In the genomic region with DNA sequence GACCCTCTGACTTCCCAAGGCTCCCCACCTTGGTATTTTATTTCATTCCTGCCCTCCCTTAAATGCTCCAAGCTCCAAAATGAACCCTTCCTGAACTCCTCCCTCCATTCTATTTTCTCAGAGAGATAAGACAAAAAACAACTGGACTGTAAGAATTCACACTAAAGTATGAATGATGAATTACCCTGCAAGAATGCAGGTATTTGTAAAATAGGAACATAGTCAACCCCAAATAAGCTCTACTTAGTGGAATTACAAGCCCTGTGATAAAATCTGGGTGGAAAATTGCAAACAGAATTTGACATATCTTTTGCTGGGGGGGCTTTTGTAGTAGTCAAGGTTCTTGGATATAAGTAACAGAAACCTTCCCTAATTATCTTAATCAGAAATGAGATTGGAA, we compare ENCODE assay signal across 20 cellular contexts.
"Had no signal": no experiment of that assay in that cellular context is flagged by ENCODE, and none has a peak within 500 bp of the region (broad histone marks: within the 10 kb centered on the region; RNA-seq: fewer than 3 reads in every experiment).

No MANE protein-coding gene starts in this region.

- H3K27ac ChIP-seq: coronary artery, epithelial cell of prostate, esophagus muscularis mucosa, gastrocnemius medialis, pancreas, psoas muscle, right lobe of liver, testis, tibial nerve, upper lobe of right lung, vagina had no signal

- H3K4me1 Mint-ChIP-seq: stimulated activated effector memory CD8-positive, alpha-beta T cell treated with anti-CD3 and anti-CD28 coated beads, Interleukin-12 subunit alpha, Interleukin-12 subunit beta, amount 100 ng/mL, for 72 hours had no signal

- H3K27ac Mint-ChIP-seq: stimulated activated effector memory CD8-positive, alpha-beta T cell treated with anti-CD3 and anti-CD28 coated beads, Interleukin-12 subunit alpha, Interleukin-12 subunit beta, amount 100 ng/mL, for 72 hours had no signal

- H3K4me3 ChIP-seq: coronary artery, esophagus muscularis mucosa, gastrocnemius medialis, pancreas, psoas muscle, right lobe of liver, testis, tibial nerve, upper lobe of right lung, vagina had no signal

- H3K27me3 ChIP-seq: pancreas, right lobe of liver, testis, tibial nerve, vagina had no signal

- DNase-seq: effector CD4-positive, alpha-beta T cell; gastrocnemius medialis; glutamatergic neuron; kidney glomerular epithelial cell; pancreas; psoas muscle; retina; right lobe of liver; stimulated activated CD4-positive, alpha-beta T cell treated with anti-CD3 and anti-CD28 coated beads, Interleukin-4, amount 100 ng/mL, for 1 hour; stimulated activated CD8-positive, alpha-beta memory T cell treated with anti-CD3 and anti-CD28 coated beads, Interleukin-4, amount 100 ng/mL, for 48 hours; stimulated activated naive CD8-positive, alpha-beta T cell treated with anti-CD3 and anti-CD28 coated beads, Interleukin-15, Interleukin-2, amounts not matched to agents 100 U/mL and 50 U/mL, for 24 hours; testis; upper lobe of right lung had no signal

- H3K9me3 Mint-ChIP-seq: naive thymus-derived CD4-positive, alpha-beta T cell; stimulated activated effector memory CD8-positive, alpha-beta T cell treated with anti-CD3 and anti-CD28 coated beads, Interleukin-12 subunit alpha, Interleukin-12 subunit beta, amount 100 ng/mL, for 72 hours had no signal

- H3K36me3 ChIP-seq: esophagus muscularis mucosa, gastrocnemius medialis, pancreas, right lobe of liver, tibial nerve, upper lobe of right lung, vagina had no signal

- H3K4me1 ChIP-seq: esophagus muscularis mucosa, gastrocnemius medialis, pancreas, psoas muscle, right lobe of liver, testis, tibial nerve, upper lobe of right lung, vagina had no signal

- H3K36me3 Mint-ChIP-seq: stimulated activated effector memory CD8-positive, alpha-beta T cell treated with anti-CD3 and anti-CD28 coated beads, Interleukin-12 subunit alpha, Interleukin-12 subunit beta, amount 100 ng/mL, for 72 hours had no signal

- H3K9me3 ChIP-seq: esophagus muscularis mucosa, gastrocnemius medialis, pancreas, psoas muscle, right lobe of liver, testis, tibial nerve, upper lobe of right lung, vagina had no signal

- H3K4me3 Mint-ChIP-seq: stimulated activated effector memory CD8-positive, alpha-beta T cell treated with anti-CD3 and anti-CD28 coated beads, Interleukin-12 subunit alpha, Interleukin-12 subunit beta, amount 100 ng/mL, for 72 hours had no signal
